In genomic region chr4:157818946-157819692, GRCh38 we compare ENCODE assay signal across 18 cellular contexts.
A peak's percentile ranks its signal among the peaks of the same experiment; 100 is the strongest.
DNase-seq lines count a peak whose midpoint lies in the region; ATAC-seq and TF ChIP-seq lines count a peak whose summit lies in the region.
"Had no signal": no experiment of that assay in that cellular context is flagged by ENCODE, and none has a peak within 500 bp of the region (broad histone marks: within the 10 kb centered on the region; RNA-seq: fewer than 3 reads in every experiment).

No MANE protein-coding gene starts in this region.

- no peaks in the 10 kb centered on the region for H3F3A ChIP-seq in neural progenitor cell (ENCODE audit: low read depth)

- H3K27me3 ChIP-seq in neural progenitor cell (no peaks in the 10 kb centered on the region), upper lobe of right lung (no peaks in the 10 kb centered on the region)

- H2AFZ ChIP-seq in neural progenitor cell (replicated peaks) = no peak overlapping the region
- H2AFZ ChIP-seq: PC-9 had no signal

- H3K9me3 Mint-ChIP-seq in neural progenitor cell = no peaks in the 10 kb centered on the region

- no peak overlapping the region for H3K27ac ChIP-seq in neural progenitor cell
- no peak overlapping the region for H3K27ac ChIP-seq in upper lobe of right lung
- H3K27ac ChIP-seq: HL-60, PC-9 had no signal

- H3K27ac Mint-ChIP-seq in neural progenitor cell = peak overlapping the region; percentile 78

- DNase-seq in NCI-H2171 treated with DMSO at 0.1 percent for 48 hours (lab: John Stamatoyannopoulos, UW) = peak; percentile 76
- DNase-seq in NCI-H2171 (lab: John Stamatoyannopoulos, UW) = no peak
- DNase-seq in NCI-H69 (lab: John Stamatoyannopoulos, UW) = peak; percentile 27
- DNase-seq in neural progenitor cell (ENCODE audit: low spot score) = no peak
- DNase-seq in upper lobe of right lung = no peak
- DNase-seq in activated naive CD4-positive, alpha-beta T cell (lab: John Stamatoyannopoulos, UW) = no peak
- DNase-seq: C1 segment of cervical spinal cord, COR-L47, DMS79, GOT3, NCI-H187, NCI-H524 treated with DMSO at 0.1 percent for 48 hours, PC-9, Right ventricle myocardium superior had no signal

- no peak overlapping the region for H3K4me3 Mint-ChIP-seq in neural progenitor cell

- no peak overlapping the region for H3K4me2 ChIP-seq in neural progenitor cell
- H3K4me2 ChIP-seq: PC-9 had no signal

- TF ChIP-seq CTCF in neural progenitor cell (IDR thresholded peaks at IDR 0.05) (no peak), upper lobe of right lung (IDR thresholded peaks at IDR 0.05) (no peak)

- ATAC-seq in upper lobe of right lung (peak; percentile 23), GM21528 (IDR thresholded peaks at IDR 0.05; ENCODE audit: low FRiP score, unreplicated experiment) (no peak), GM21717 (IDR thresholded peaks at IDR 0.05; ENCODE audit: unreplicated experiment) (no peak)
- ATAC-seq: K562 had no signal

- H3K9me3 ChIP-seq in neural progenitor cell (ENCODE audit: low read depth) (no peaks in the 10 kb centered on the region), upper lobe of right lung (no peaks in the 10 kb centered on the region)

- H3K36me3 ChIP-seq in neural progenitor cell = no peaks in the 10 kb centered on the region
- H3K36me3 ChIP-seq in upper lobe of right lung = no peaks in the 10 kb centered on the region

- no peaks in the 10 kb centered on the region for H4K20me1 ChIP-seq in neural progenitor cell (ENCODE audit: low read depth)

- no peaks in the 10 kb centered on the region for H3K4me1 ChIP-seq in neural progenitor cell
- H3K4me1 ChIP-seq in upper lobe of right lung = no peaks in the 10 kb centered on the region

- H3K9ac ChIP-seq in neural progenitor cell = no peak overlapping the region

- H3K79me2 ChIP-seq in neural progenitor cell (ENCODE audit: low read depth) = no peaks in the 10 kb centered on the region

- H3K36me3 Mint-ChIP-seq in neural progenitor cell = no peaks in the 10 kb centered on the region

- H3K4me3 ChIP-seq in neural progenitor cell (no peak overlapping the region), upper lobe of right lung (no peak overlapping the region)
- H3K4me3 ChIP-seq: K562, PC-9 had no signal

- peaks cover 3% of the 10 kb centered on the region for H3K27me3 Mint-ChIP-seq in neural progenitor cell (ENCODE audit: insufficient read depth, low read depth)

- intact Hi-C loops in upper lobe of right lung (cut with DNase I) = no loop called here

- H3K4me1 Mint-ChIP-seq in neural progenitor cell = peaks cover 12% of the 10 kb centered on the region

Comparison
In these comparisons a context has a peak if more than half of its experiments do, and no peak if none do; other contexts are left out.
1. DNase-seq: peak in NCI-H2171 treated with DMSO at 0.1 percent for 48 hours (single experiment) and NCI-H69 (single experiment); none in NCI-H2171 (single experiment), neural progenitor cell (single experiment), upper lobe of right lung (single experiment) and activated naive CD4-positive, alpha-beta T cell (0 of 4).